In the genomic region with DNA sequence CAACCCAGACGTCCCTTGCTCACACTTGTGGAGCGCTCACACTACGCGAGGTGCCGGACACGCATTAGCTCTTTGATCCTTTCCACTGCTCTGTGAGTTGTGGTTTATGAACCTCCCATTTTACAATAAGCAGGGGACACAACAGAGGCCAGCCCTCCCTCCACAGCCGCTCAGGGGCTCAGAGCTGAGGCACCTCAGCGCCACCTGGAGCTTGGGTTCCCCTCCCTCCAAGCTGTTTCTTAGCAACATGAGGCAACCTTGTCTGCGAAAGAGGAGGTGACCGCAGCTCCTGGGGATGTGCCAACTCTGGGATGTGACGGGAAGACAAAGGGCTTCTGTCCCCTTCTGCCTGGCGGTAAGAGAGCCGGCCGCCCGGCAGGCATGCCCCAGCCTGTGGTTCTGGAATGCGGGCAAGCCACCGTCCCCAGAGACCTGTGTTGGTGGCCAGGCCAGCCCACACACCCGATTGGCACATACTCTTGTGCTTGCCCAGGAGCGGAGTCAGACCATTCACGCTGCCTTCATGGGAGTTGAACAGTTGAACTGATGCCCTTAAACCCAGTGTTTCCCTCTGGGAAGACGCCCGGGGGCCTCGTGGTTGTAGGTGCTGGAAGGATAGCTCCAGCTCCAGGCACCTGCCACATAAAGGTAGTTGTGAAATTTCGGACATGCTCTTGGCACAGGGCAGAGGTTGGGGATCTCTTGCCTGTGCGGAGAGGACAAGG, we compare ENCODE assay signal across 8 cellular contexts. TPM values are rescaled to one million over a fixed set of nuclear protein-coding genes. Genes with fewer than 3 reads are reported as not detected.
DNase-seq lines count a peak whose midpoint lies in the region; ATAC-seq and TF ChIP-seq lines count a peak whose summit lies in the region.

No MANE protein-coding gene starts in this region.

- H3K4me3 ChIP-seq in coronary artery = peak overlapping the region; percentile 22

- peak overlapping the region in 1 of 2 donors; percentile 8 for H3K27ac ChIP-seq in coronary artery

- DNase-seq in ELF-1 (ENCODE audit: low read depth, low spot score) = peak; percentile 32
- peak; percentile 99 for DNase-seq in NCI-H1105 (lab: John Stamatoyannopoulos, UW)
- peak; percentile 80 for DNase-seq in SKM-1 (lab: John Stamatoyannopoulos, UW; ENCODE audit: unreplicated experiment)
- DNase-seq in coronary artery (ENCODE audit: low spot score) = peak; percentile 86
- peak; percentile 79 for DNase-seq in mucosa of gallbladder (ENCODE audit: low spot score)

- no peak for TF ChIP-seq CTCF in coronary artery (IDR thresholded peaks at IDR 0.05)

- no peak for ATAC-seq in GM18498 (IDR thresholded peaks at IDR 0.05; ENCODE audit: unreplicated experiment)
- no peak for ATAC-seq in GM19023 (IDR thresholded peaks at IDR 0.05; ENCODE audit: unreplicated experiment)
- no peak for ATAC-seq in GM19035 (IDR thresholded peaks at IDR 0.05; ENCODE audit: unreplicated experiment)

RNA-seq across cellular contexts. Expression of gene RBM38, which starts 44.5 kb away (rescaled TPM):
- 21.9 TPM for total RNA-seq in mucosa of gallbladder

Comparison
In these comparisons a context has a peak if more than half of its experiments do, and no peak if none do; other contexts are left out.
1. DNase-seq: peak in every context shown above with its lines; median percentile 99 in NCI-H1105; 86 in coronary artery; 80 in SKM-1; 79 in mucosa of gallbladder; 32 in ELF-1.